ENCODE assay signal across 11 cellular contexts in genomic region chr11:124769804-124770774, GRCh38. TPM values are rescaled to one million over a fixed set of nuclear protein-coding genes. Genes with fewer than 3 reads are reported as not detected.
DNase-seq lines count a peak whose midpoint lies in the region; TF ChIP-seq lines count a peak whose summit lies in the region.
"Had no signal": no experiment of that assay in that cellular context is flagged by ENCODE, and none has a peak within 500 bp of the region (broad histone marks: within the 10 kb centered on the region; RNA-seq: fewer than 3 reads in every experiment).

No MANE protein-coding gene starts in this region.

- no peak overlapping the region for H3K4me3 Mint-ChIP-seq in MCF 10A (ENCODE audit: unreplicated experiment)

- no peak for TF ChIP-seq POLR2A in transverse colon (IDR thresholded peaks at IDR 0.05)

- no peaks in the 10 kb centered on the region for H3K79me2 ChIP-seq in mammary epithelial cell (ENCODE audit: insufficient read depth, low read length)

- H3K4me3 ChIP-seq in mammary epithelial cell (replicated peaks in 1 of 3; ENCODE audit: insufficient read depth in 1 of 3, low read depth in 2 of 3, low read length in 3 of 3), result no peak overlapping the region
- no peak overlapping the region for H3K4me3 ChIP-seq in epithelial cell of esophagus (ENCODE audit: low read length)
- H3K4me3 ChIP-seq in transverse colon, result no peak overlapping the region
- H3K4me3 ChIP-seq: lower lobe of right lung had no signal

- no peak for TF ChIP-seq EP300 in transverse colon (IDR thresholded peaks at IDR 0.05; ENCODE audit: low read depth)

- dilution Hi-C loops in mammary epithelial cell (cut with HindIII; ENCODE audit: low sequenced_read_pairs), result no loop called here

- peaks cover 4% of the 10 kb centered on the region for H3K4me1 ChIP-seq in mammary epithelial cell (ENCODE audit: insufficient read depth, low read length)
- H3K4me1 ChIP-seq in transverse colon, result peaks cover 0 to 11% (median 3%) of the 10 kb centered on the region in 4 donors

- H3K36me3 Mint-ChIP-seq in MCF 10A (ENCODE audit: insufficient read depth, unreplicated experiment), result peaks cover 6% of the 10 kb centered on the region

- intact Hi-C loops in MCF 10A (cut with micrococcal nuclease), result no loop called here
- intact Hi-C loops in mammary epithelial cell (cut with micrococcal nuclease), result no loop called here
- intact Hi-C loops in transverse colon (cut with DNase I; ENCODE audit: low total_unique reads), result no loop called here

- H3K27me3 ChIP-seq in mammary epithelial cell (ENCODE audit: insufficient read depth, low read length) (no peaks in the 10 kb centered on the region), transverse colon (no peaks in the 10 kb centered on the region)

- TF ChIP-seq CTCF in MCF 10A (IDR thresholded peaks at IDR 0.05; ENCODE audit: unreplicated experiment) (no peak), mammary epithelial cell (conservative IDR thresholded peaks at IDR 0.05 in 1 of 2, IDR thresholded peaks at IDR 0.05 in 1 of 2; ENCODE audit: extremely low read depth in 1 of 2, insufficient read depth in 1 of 2, low read depth in 1 of 2, low read length in 2 of 2) (no peak), epithelial cell of esophagus (IDR thresholded peaks at IDR 0.05; ENCODE audit: insufficient read depth, low read depth, low read length, missing control alignments) (no peak), transverse colon (IDR thresholded peaks at IDR 0.05) (no peak)

- no peak overlapping the region for H3K4me2 ChIP-seq in mammary epithelial cell (ENCODE audit: insufficient read depth, low read depth, low read length)

- POLR2A ChIA-PET in MCF 10A (lab: Yijun Ruan, JAX), result no interaction called here

- H3K9me3 ChIP-seq in mammary epithelial cell (replicated peaks; ENCODE audit: insufficient read depth, low read length) (no peaks in the 10 kb centered on the region), transverse colon (no peaks in the 10 kb centered on the region)
- H3K9me3 ChIP-seq: lower lobe of right lung had no signal

- H3K27me3 Mint-ChIP-seq in MCF 10A (ENCODE audit: insufficient read depth, unreplicated experiment), result no peaks in the 10 kb centered on the region

- no peak overlapping the region for H3K9ac ChIP-seq in mammary epithelial cell (ENCODE audit: insufficient read depth, low read length)

- H3K9me3 Mint-ChIP-seq in MCF 10A (ENCODE audit: unreplicated experiment), result no peaks in the 10 kb centered on the region

- CTCF ChIA-PET in MCF 10A (lab: Yijun Ruan, JAX), result interaction anchor here (0.6 to 7.5 kb wide), 11 partner anchors 15 to 1151 kb away, joined by 3 to 61 read pairs (median 5); no protein-coding TSS in a partner anchor
- CTCF ChIA-PET in mammary epithelial cell (lab: Charles Lee; ENCODE audit: low non-redundant PET), result no interaction called here

- peak overlapping the region; percentile 27 for H3K27ac Mint-ChIP-seq in MCF 10A (ENCODE audit: low read depth, unreplicated experiment)

- BruUV-seq in MCF 10A (replicated peaks; lab: Mats Ljungman, UMichigan), result no TSS peak
- no TSS peak for BruUV-seq in mammary epithelial cell (replicated peaks; lab: Mats Ljungman, UMichigan)

- H4K20me1 ChIP-seq in mammary epithelial cell (ENCODE audit: insufficient read depth, low read length), result no peaks in the 10 kb centered on the region

- no peaks in the 10 kb centered on the region for H3K4me1 Mint-ChIP-seq in MCF 10A (ENCODE audit: insufficient read depth, unreplicated experiment)

- H2AFZ ChIP-seq in mammary epithelial cell (ENCODE audit: low read depth, low read length), result no peak overlapping the region

- H3K36me3 ChIP-seq in mammary epithelial cell (ENCODE audit: insufficient read depth, low read length), result peaks cover 3% of the 10 kb centered on the region
- H3K36me3 ChIP-seq in transverse colon, result peaks cover 0 to 17% (median 0%) of the 10 kb centered on the region in 4 donors

- WGBS in mammary epithelial cell (ENCODE audit: low coverage, missing lambda C conversion rate), result 98% methylated on average over 8 of the region's 8 CpGs
- WGBS in transverse colon (ENCODE audit: low coverage in 1 of 2), 2 donors, result 96% methylated on average over 4 to 8 of the region's 8 CpGs

- DNase-seq in MCF 10A (ENCODE audit: unreplicated experiment), result peak; percentile 56
- no peak for DNase-seq in mammary epithelial cell
- DNase-seq in epithelial cell of esophagus (ENCODE audit: low read depth), result peak; percentile 47
- no peak for DNase-seq in transverse colon
- no peak for DNase-seq in activated effector memory CD4-positive, alpha-beta T cell treated with anti-CD3 and anti-CD28 coated beads, Interleukin-2, amount 50 U/mL, for 16 hours
- no peak for DNase-seq in stimulated activated naive CD4-positive, alpha-beta T cell treated with Interleukin-2 at 50 U/mL for 16 hours (lab: John Stamatoyannopoulos, UW)
- DNase-seq: cerebellar nuclear complex, lower lobe of right lung, NCI-H2171 treated with DMSO at 0.1 percent for 48 hours, substantia nigra had no signal

- in situ Hi-C loops in mammary epithelial cell (cut with MboI; ENCODE audit: low sequenced_read_pairs in 2 of 2) (loop anchor here (5.0 to 25.0 kb wide), 3 partner anchors 95 to 358 kb away; partner anchors contain the start of genes SIAE (in 2 of the 2), SPA17 (in 2 of the 2) and OR8B4 (in 1 of the 2)), transverse colon (cut with MboI; ENCODE audit: low pct_ligation_motif_present in 1 of 4, low pct_unique_long_range_greater_than_20kb in 1 of 4, low sequenced_read_pairs in 3 of 4) (loop anchor here in 2 of 4 donors (10.0 to 25.0 kb wide), 3 partner anchors 65 to 108 kb away; partner anchors contain the start of genes SIAE (in 1 of the 2) and SPA17 (in 1 of the 2))

- H3K27ac ChIP-seq in mammary epithelial cell (ENCODE audit: insufficient read depth, low read depth, low read length), result no peak overlapping the region
- H3K27ac ChIP-seq in transverse colon, result peak overlapping the region in 3 of 4 donors; percentile 43 to 59 (median 57)
- H3K27ac ChIP-seq: lower lobe of right lung had no signal

RNA-seq across cellular contexts. Expression of gene ESAM, which starts 8.0 kb away (rescaled TPM):
- 0.19 and 0.93 TPM in 2 replicates for total RNA-seq in MCF 10A (2022)
- under 1 TPM in 1 of 2 donors, not detected in 1; 0.17 TPM for total RNA-seq in mammary epithelial cell
- not detected for polyA plus RNA-seq in mammary epithelial cell
- polyA minus RNA-seq in mammary epithelial cell, result not detected
- 10 to 100 TPM in 1 of 4 donors, 1 to 10 TPM in 3; 5.8 to 10.1 (median 6.5) TPM for total RNA-seq in transverse colon

RNA-seq across cellular contexts. Expression of gene VSIG2, which starts 18.0 kb away (rescaled TPM):
- not detected in 2 replicates for total RNA-seq in MCF 10A (2022)
- not detected for total RNA-seq in mammary epithelial cell
- polyA plus RNA-seq in mammary epithelial cell, result not detected
- polyA minus RNA-seq in mammary epithelial cell, result not detected
- 100 to 1,000 TPM in 3 of 4 donors, 10 to 100 TPM in 1; 91.3 to 160 (median 108) TPM for total RNA-seq in transverse colon
- total RNA-seq: A673 had no signal

RNA-seq across cellular contexts. Expression of gene MSANTD2, which starts 30.1 kb away (rescaled TPM):
- total RNA-seq in MCF 10A (2022), result 14.2 and 15.3 TPM in 2 replicates
- total RNA-seq in mammary epithelial cell, result 1 to 10 TPM; 8.7 to 9.7 TPM
- polyA plus RNA-seq in mammary epithelial cell, result 1.9 TPM
- 4.3 TPM for polyA minus RNA-seq in mammary epithelial cell
- total RNA-seq in transverse colon, result 10 to 100 TPM in 2 of 4 donors, 1 to 10 TPM in 2; 8.1 to 40.0 (median 15.1) TPM

RNA-seq across cellular contexts. Expression of gene NRGN, which starts 30.3 kb away (rescaled TPM):
- 1.4 TPM in 1 of 2 replicates, not detected in the other for total RNA-seq in MCF 10A (2022)
- total RNA-seq in mammary epithelial cell, result 1 to 10 TPM in 1 of 2 donors, not detected in 1; 3.8 TPM
- polyA plus RNA-seq in mammary epithelial cell, result 7.4 TPM
- polyA minus RNA-seq in mammary epithelial cell, result 5.4 TPM
- total RNA-seq in transverse colon, result 1 to 10 TPM in 1 of 4 donors, under 1 TPM in 1, not detected in 2; 0.96 to 1.5 TPM

Comparison
In these comparisons a context has a peak if more than half of its experiments do, and no peak if none do; other contexts are left out.
1. DNase-seq: peak in MCF 10A (single experiment) and epithelial cell of esophagus (single experiment); none in mammary epithelial cell (single experiment), transverse colon (single experiment), activated effector memory CD4-positive, alpha-beta T cell treated with anti-CD3 and anti-CD28 coated beads, Interleukin-2, amount 50 U/mL, for 16 hours (single experiment) and stimulated activated naive CD4-positive, alpha-beta T cell treated with Interleukin-2 at 50 U/mL for 16 hours (single experiment).
2. RNA of gene VSIG2, which starts 18.0 kb away (total RNA-seq): 91.3 to 160 TPM in transverse colon; not detected in MCF 10A and not detected in mammary epithelial cell; every median in the first group is over 10 times any median in the second.